23 cellular contexts compared by ENCODE assay signal in genomic region chr6:82843291-82843885, GRCh38.
"Had no signal": no experiment of that assay in that cellular context is flagged by ENCODE, and none has a peak within 500 bp of the region (broad histone marks: within the 10 kb centered on the region; RNA-seq: fewer than 3 reads in every experiment).

No MANE protein-coding gene starts in this region.

- H3K4me1 Mint-ChIP-seq: activated CD4-positive, alpha-beta T cell treated with anti-CD3 and anti-CD28 coated beads, Interleukin-2, amount 10 ng/mL, durations not matched to agents 7 days and 5 days; brain; central memory CD8-positive, alpha-beta T cell; mesothelial cell of epicardium; neural crest cell had no signal

- H3K36me3 ChIP-seq: gastrocnemius medialis, heart right ventricle, lower lobe of right lung, right lobe of liver, stomach, upper lobe of left lung had no signal

- DNase-seq: activated CD4-positive, alpha-beta T cell treated with anti-CD3 and anti-CD28 coated beads, Interleukin-2, amount 10 ng/mL, durations not matched to agents 7 days and 5 days; activated CD4-positive, CD25-positive, alpha-beta regulatory T cell; activated CD8-positive, alpha-beta memory T cell treated with anti-CD3 and anti-CD28 coated beads, Interleukin-2, amount 50 U/mL, for 48 hours; activated gamma-delta T cell; activated T-cell treated with anti-CD3 and anti-CD28 coated beads, Interleukin-2, amount 50 U/mL, for 72 hours; amygdala; effector memory CD4-positive, alpha-beta T cell; gastrocnemius medialis; heart right ventricle; left colon; lower lobe of right lung; psoas muscle; right lobe of liver; stimulated activated CD4-positive, alpha-beta T cell treated with anti-CD3 and anti-CD28 coated beads, Interleukin-1b, Interleukin-23, amount 100 ng/mL, for 48 hours; stomach; testis; upper lobe of left lung had no signal

- H3K4me3 ChIP-seq: gastrocnemius medialis, heart right ventricle, lower lobe of right lung, psoas muscle, right lobe of liver, stomach, testis, upper lobe of left lung had no signal

- H3K4me1 ChIP-seq: gastrocnemius medialis, heart right ventricle, lower lobe of right lung, psoas muscle, right lobe of liver, stomach, testis, upper lobe of left lung had no signal

- H3K4me3 Mint-ChIP-seq: activated CD4-positive, alpha-beta T cell treated with anti-CD3 and anti-CD28 coated beads, Interleukin-2, amount 10 ng/mL, durations not matched to agents 7 days and 5 days; activated T-cell treated with anti-CD3 and anti-CD28 coated beads, Interleukin-2, amount 50 U/mL, for 72 hours; brain; central memory CD8-positive, alpha-beta T cell; dendritic cell treated with granulocyte-macrophage colony-stimulating factor and Interleukin-4, amounts not matched to agents 40 ng/mL and 50 ng/mL, for 4 days; mesothelial cell of epicardium; neural crest cell had no signal

- H3K27me3 Mint-ChIP-seq: dendritic cell treated with granulocyte-macrophage colony-stimulating factor and Interleukin-4, amounts not matched to agents 40 ng/mL and 50 ng/mL, for 4 days had no signal

- H3K27ac Mint-ChIP-seq: activated CD4-positive, alpha-beta T cell treated with anti-CD3 and anti-CD28 coated beads, Interleukin-2, amount 10 ng/mL, durations not matched to agents 7 days and 5 days; activated naive CD4-positive, alpha-beta T cell treated with anti-CD3 and anti-CD28 coated beads, Interleukin-2, amount 50 U/mL, for 72 hours; activated T-cell treated with anti-CD3 and anti-CD28 coated beads, Interleukin-2, amount 50 U/mL, for 72 hours; brain; dendritic cell treated with granulocyte-macrophage colony-stimulating factor and Interleukin-4, amounts not matched to agents 40 ng/mL and 50 ng/mL, for 4 days; mesothelial cell of epicardium had no signal

- H3K27ac ChIP-seq: gastrocnemius medialis, heart right ventricle, lower lobe of right lung, psoas muscle, right lobe of liver, stomach, testis, upper lobe of left lung had no signal

- H3K9me3 Mint-ChIP-seq: activated CD4-positive, alpha-beta T cell treated with anti-CD3 and anti-CD28 coated beads, Interleukin-2, amount 10 ng/mL, durations not matched to agents 7 days and 5 days; activated naive CD4-positive, alpha-beta T cell treated with anti-CD3 and anti-CD28 coated beads, Interleukin-2, amount 50 U/mL, for 72 hours; activated T-cell treated with anti-CD3 and anti-CD28 coated beads, Interleukin-2, amount 50 U/mL, for 72 hours; central memory CD8-positive, alpha-beta T cell; mesothelial cell of epicardium; neural crest cell had no signal

- ATAC-seq: activated naive CD4-positive, alpha-beta T cell treated with anti-CD3 and anti-CD28 coated beads, Interleukin-2, amount 50 U/mL, for 72 hours; activated T-cell treated with anti-CD3 and anti-CD28 coated beads, Interleukin-2, amount 50 U/mL, for 72 hours; gastrocnemius medialis; heart right ventricle; left colon; lower lobe of right lung; right lobe of liver had no signal

- H3K9me3 ChIP-seq: gastrocnemius medialis, lower lobe of right lung, psoas muscle, right lobe of liver, stomach, testis, upper lobe of left lung had no signal

- H3K27me3 ChIP-seq: gastrocnemius medialis, heart right ventricle, right lobe of liver, stomach, testis, upper lobe of left lung had no signal

- H3K36me3 Mint-ChIP-seq: activated naive CD4-positive, alpha-beta T cell treated with anti-CD3 and anti-CD28 coated beads, Interleukin-2, amount 50 U/mL, for 72 hours; brain; mesothelial cell of epicardium had no signal
